13 cellular contexts compared by ENCODE assay signal in genomic region chr20:60046011-60046413, GRCh38.
DNase-seq lines count a peak whose midpoint lies in the region; ATAC-seq, FAIRE-seq and TF ChIP-seq lines count a peak whose summit lies in the region.
"Had no signal": no experiment of that assay in that cellular context is flagged by ENCODE, and none has a peak within 500 bp of the region (broad histone marks: within the 10 kb centered on the region; RNA-seq: fewer than 3 reads in every experiment).

No MANE protein-coding gene starts in this region.

- H3K4me1 ChIP-seq in SJCRH30 (peaks cover 20% of the 10 kb centered on the region), smooth muscle cell (ENCODE audit: low read depth) (no peaks in the 10 kb centered on the region)

- WGBS in smooth muscle cell (ENCODE audit: low lambda C conversion rate), result 6% methylated on average over 4 of the region's 4 CpGs

- H3K27me3 ChIP-seq in SJCRH30 (no peaks in the 10 kb centered on the region), smooth muscle cell (ENCODE audit: low read depth) (no peaks in the 10 kb centered on the region)

- H3F3A ChIP-seq in smooth muscle cell (ENCODE audit: low read depth), result peaks cover 10% of the 10 kb centered on the region

- H3K9me3 ChIP-seq in SJCRH30 (replicated peaks), result no peaks in the 10 kb centered on the region; the same call in 1 of the 2 replicates
- H3K9me3 ChIP-seq in smooth muscle cell (replicated peaks; ENCODE audit: low read depth), result no peaks in the 10 kb centered on the region

- no peak overlapping the region for H3K27ac ChIP-seq in SJCRH30
- H3K27ac ChIP-seq in smooth muscle cell (ENCODE audit: low read depth), result no peak overlapping the region

- TF ChIP-seq CTCF in fibroblast of the aortic adventitia (IDR thresholded peaks at IDR 0.05; ENCODE audit: insufficient read depth, low read length) (no peak), smooth muscle cell (IDR thresholded peaks at IDR 0.05; ENCODE audit: borderline replicate concordance, insufficient read depth, poor library complexity, severe bottlenecking) (no peak)

- peak overlapping the region; percentile 27 for H3K4me2 ChIP-seq in smooth muscle cell

- H3K4me3 ChIP-seq in SJCRH30 (no peak overlapping the region), fibroblast of the aortic adventitia (ENCODE audit: low read depth, low read length) (no peak overlapping the region), smooth muscle cell (no peak overlapping the region)
- H3K4me3 ChIP-seq: dorsolateral prefrontal cortex had no signal

- DNase-seq in HTR-8/SVneo (ENCODE audit: insufficient read length, low spot score) (peak; percentile 48), SJCRH30 (peak; percentile 44 to 70), fibroblast of the aortic adventitia (ENCODE audit: low read depth) (peak; percentile 11), smooth muscle cell (lab: John Stamatoyannopoulos, UW; ENCODE audit: unreplicated experiment) (no peak), NCI-H2227 (lab: John Stamatoyannopoulos, UW; ENCODE audit: unreplicated experiment) (no peak), cerebellum (ENCODE audit: low spot score) (no peak)
- DNase-seq: activated effector memory CD4-positive, alpha-beta T cell treated with Interleukin-2 at 50 U/mL for 16 hours; DMS79 treated with DMSO at 0.1 percent for 48 hours; dorsolateral prefrontal cortex; naive thymus-derived CD8-positive, alpha-beta T cell; NCI-H1436 had no signal

- H3K36me3 ChIP-seq in SJCRH30 (no peaks in the 10 kb centered on the region), smooth muscle cell (ENCODE audit: low read depth) (no peaks in the 10 kb centered on the region)

- no peak overlapping the region for H3K9ac ChIP-seq in smooth muscle cell (ENCODE audit: low read depth)

- no peak for ATAC-seq in GM21717 (IDR thresholded peaks at IDR 0.05; ENCODE audit: unreplicated experiment)
- ATAC-seq: HCT116; naive thymus-derived CD8-positive, alpha-beta T cell had no signal

- H2AFZ ChIP-seq in smooth muscle cell (ENCODE audit: low read depth), result no peak overlapping the region

- no peaks in the 10 kb centered on the region for H3K79me2 ChIP-seq in smooth muscle cell (ENCODE audit: low read depth)

- no peaks in the 10 kb centered on the region for H4K20me1 ChIP-seq in smooth muscle cell (ENCODE audit: low read depth)

- no peak for FAIRE-seq in HTR-8/SVneo (lab: Jason Lieb, UNC)

Comparison
In these comparisons a context has a peak if more than half of its experiments do, and no peak if none do; other contexts are left out.
1. DNase-seq: peak in HTR-8/SVneo (single experiment), SJCRH30 (2 of 2) and fibroblast of the aortic adventitia (single experiment); none in smooth muscle cell (single experiment), NCI-H2227 (single experiment) and cerebellum (single experiment).